8 cellular contexts compared by ENCODE assay signal in genomic region chr2:27715318-27716165, GRCh38. TPM values are rescaled to one million over a fixed set of nuclear protein-coding genes. Genes with fewer than 3 reads are reported as not detected.
DNase-seq lines count a peak whose midpoint lies in the region; ATAC-seq and TF ChIP-seq lines count a peak whose summit lies in the region.

No MANE protein-coding gene starts in this region.

- peak overlapping the region; percentile 60 for H3K27ac ChIP-seq in HUES48 (ENCODE audit: low read depth, low read length)
- H3K27ac ChIP-seq in aorta (ENCODE audit: low read depth in 1 of 2, low read length in 2 of 2) = peak overlapping the region; percentile 91 to 95

- no peaks in the 10 kb centered on the region for H3K36me3 Mint-ChIP-seq in activated T-helper 17 cell treated with anti-CD3 and anti-CD28 coated beads, Interleukin-2, amount 50 U/mL, for 72 hours (ENCODE audit: low read depth)
- H3K36me3 Mint-ChIP-seq in neural crest cell (ENCODE audit: low read depth) = no peaks in the 10 kb centered on the region

- H3K9me3 Mint-ChIP-seq in activated T-helper 17 cell treated with anti-CD3 and anti-CD28 coated beads, Interleukin-2, amount 50 U/mL, for 72 hours = no peaks in the 10 kb centered on the region
- H3K9me3 Mint-ChIP-seq in neural crest cell = no peaks in the 10 kb centered on the region

- WGBS in aorta, 2 donors = 0 to 1% methylated on average over 30 to 50 of the region's 50 CpGs

- no peak overlapping the region for H3K27ac Mint-ChIP-seq in activated T-helper 17 cell treated with anti-CD3 and anti-CD28 coated beads, Interleukin-2, amount 50 U/mL, for 72 hours
- H3K27ac Mint-ChIP-seq in neural crest cell (ENCODE audit: unreplicated experiment) = no peak overlapping the region

- H3K4me1 ChIP-seq in HUES48 (ENCODE audit: control insufficient read depth, insufficient read depth, low read length) = peaks cover 14% of the 10 kb centered on the region
- H3K4me1 ChIP-seq in aorta (ENCODE audit: control insufficient read depth in 1 of 2, insufficient read depth in 2 of 2, low read length in 2 of 2) = peaks cover 8 to 10% of the 10 kb centered on the region in 2 donors

- peak overlapping the region; percentile 45 for H3K9ac ChIP-seq in HUES48 (ENCODE audit: low read depth, low read length)

- H3K4me3 ChIP-seq in AG04449 (ENCODE audit: low read depth, low read length) (peak overlapping the region; percentile 45), HUES48 (ENCODE audit: low read depth, low read length) (peak overlapping the region; percentile 84), fibroblast of the aortic adventitia (ENCODE audit: low read depth, low read length) (peak overlapping the region; percentile 51), aorta (ENCODE audit: low read length in 2 of 2) (peak overlapping the region in 1 of 2 donors; percentile 4)

- ATAC-seq in activated T-helper 17 cell treated with anti-CD3 and anti-CD28 coated beads, Interleukin-2, amount 50 U/mL, for 72 hours (replicated peaks) = peak; percentile 53
- ATAC-seq in aorta (ENCODE audit: low FRiP score) = peak; percentile 88

- H3K4me1 Mint-ChIP-seq in activated T-helper 17 cell treated with anti-CD3 and anti-CD28 coated beads, Interleukin-2, amount 50 U/mL, for 72 hours = peaks cover 28% of the 10 kb centered on the region
- peaks cover 15% of the 10 kb centered on the region for H3K4me1 Mint-ChIP-seq in neural crest cell

- CTCF ChIA-PET in AG04449 (lab: Yijun Ruan, JAX) = interaction anchor here (1.7 to 5.2 kb wide), 3 partner anchors 8 to 33 kb away, joined by 6 to 39 read pairs (median 16); no protein-coding TSS in a partner anchor

- POLR2A ChIA-PET in AG04449 (lab: Yijun Ruan, JAX) = no interaction called here

- peak; percentile 38 for DNase-seq in AG04449 (ENCODE audit: low read depth, low spot score)
- peak; percentile 59 for DNase-seq in fibroblast of the aortic adventitia (ENCODE audit: low read depth)
- DNase-seq in neural crest cell (ENCODE audit: low read depth, low spot score) = no peak
- peak; percentile 82 to 93 for DNase-seq in aorta
- no peak for DNase-seq in T-helper 9 cell
- no peak for DNase-seq in NCI-H187 (lab: John Stamatoyannopoulos, UW)

- H3K9me3 ChIP-seq in HUES48 (ENCODE audit: control insufficient read depth, insufficient read depth, low read length) = no peaks in the 10 kb centered on the region
- no peaks in the 10 kb centered on the region for H3K9me3 ChIP-seq in aorta (ENCODE audit: control insufficient read depth, low read length)

- TF ChIP-seq CTCF in AG04449 (IDR thresholded peaks at IDR 0.05; ENCODE audit: insufficient read depth, low read length, missing control alignments) = no peak
- no peak for TF ChIP-seq CTCF in fibroblast of the aortic adventitia (IDR thresholded peaks at IDR 0.05; ENCODE audit: insufficient read depth, low read length)
- TF ChIP-seq CTCF in neural crest cell (conservative IDR thresholded peaks at IDR 0.05) = no peak

- no peaks in the 10 kb centered on the region for H3K36me3 ChIP-seq in HUES48 (ENCODE audit: control insufficient read depth, insufficient read depth, low read length)
- H3K36me3 ChIP-seq in aorta (ENCODE audit: control insufficient read depth in 1 of 2, insufficient read depth in 2 of 2, low read length in 1 of 2) = no peaks in the 10 kb centered on the region

- H3K27me3 ChIP-seq in HUES48 (ENCODE audit: control insufficient read depth, insufficient read depth, low read length) = peaks cover 11% of the 10 kb centered on the region; the same call in 1 of the 2 replicates
- no peaks in the 10 kb centered on the region for H3K27me3 ChIP-seq in aorta (ENCODE audit: control insufficient read depth in 1 of 2, insufficient read depth in 2 of 2, low read length in 1 of 2)

- intact Hi-C loops in aorta (cut with DNase I) = loop anchor here in 1 of 2 donors (5.0 kb wide), 1 partner anchor 82 kb away; no protein-coding TSS in a partner anchor

- H3K27me3 Mint-ChIP-seq in activated T-helper 17 cell treated with anti-CD3 and anti-CD28 coated beads, Interleukin-2, amount 50 U/mL, for 72 hours = no peaks in the 10 kb centered on the region
- peaks cover 44% of the 10 kb centered on the region for H3K27me3 Mint-ChIP-seq in neural crest cell (ENCODE audit: low read depth)

- H3K4me3 Mint-ChIP-seq in activated T-helper 17 cell treated with anti-CD3 and anti-CD28 coated beads, Interleukin-2, amount 50 U/mL, for 72 hours = peak overlapping the region; percentile 71
- H3K4me3 Mint-ChIP-seq in neural crest cell = peak overlapping the region; percentile 83

RNA-seq across cellular contexts. Expression of gene SLC4A1AP, which starts 51.9 kb away (rescaled TPM):
- total RNA-seq in activated T-helper 17 cell treated with anti-CD3 and anti-CD28 coated beads, Interleukin-2, amount 50 U/mL, for 72 hours = 10 to 100 TPM; 23.6 to 25.5 TPM
- 25.9 and 70.6 TPM in 2 replicates for total RNA-seq in fibroblast of the aortic adventitia (ENCODE audit: low replicate concordance)
- 19.0 and 19.1 TPM in 2 replicates for total RNA-seq in neural crest cell
- total RNA-seq in aorta = 10 to 100 TPM; 17.8 to 19.7 TPM
- 10 to 100 TPM; 10.3 to 16.1 TPM for polyA plus RNA-seq in aorta

RNA-seq across cellular contexts. Expression of gene SUPT7L, which starts 52.1 kb away (rescaled TPM):
- 10 to 100 TPM; 27.7 to 32.7 TPM for total RNA-seq in activated T-helper 17 cell treated with anti-CD3 and anti-CD28 coated beads, Interleukin-2, amount 50 U/mL, for 72 hours
- total RNA-seq in fibroblast of the aortic adventitia (ENCODE audit: low replicate concordance) (14.0 and 36.7 TPM in 2 replicates), neural crest cell (32.4 and 33.8 TPM in 2 replicates), aorta (10 to 100 TPM; 25.2 to 32.1 TPM)
- 10 to 100 TPM in 1 of 2 donors, 1 to 10 TPM in 1; 9.4 to 45.5 TPM for polyA plus RNA-seq in aorta

RNA-seq across cellular contexts. Expression of gene MRPL33, which starts 56.0 kb away (rescaled TPM):
- 10 to 100 TPM; 53.1 to 76.3 TPM for total RNA-seq in activated T-helper 17 cell treated with anti-CD3 and anti-CD28 coated beads, Interleukin-2, amount 50 U/mL, for 72 hours
- total RNA-seq in fibroblast of the aortic adventitia (ENCODE audit: low replicate concordance) (100 and 109 TPM in 2 replicates), neural crest cell (53.5 and 67.0 TPM in 2 replicates), aorta (100 to 1,000 TPM in 1 of 2 donors, 10 to 100 TPM in 1; 85.0 to 116 TPM)
- 100 to 1,000 TPM; 253 to 347 TPM for polyA plus RNA-seq in aorta

Comparison
In these comparisons a context has a peak if more than half of its experiments do, and no peak if none do; other contexts are left out.
1. DNase-seq: peak in AG04449 (single experiment), fibroblast of the aortic adventitia (single experiment) and aorta (2 of 2); none in neural crest cell (single experiment), T-helper 9 cell (single experiment) and NCI-H187 (0 of 2).